ENCODE assay signal across 6 cellular contexts in the genomic region with DNA sequence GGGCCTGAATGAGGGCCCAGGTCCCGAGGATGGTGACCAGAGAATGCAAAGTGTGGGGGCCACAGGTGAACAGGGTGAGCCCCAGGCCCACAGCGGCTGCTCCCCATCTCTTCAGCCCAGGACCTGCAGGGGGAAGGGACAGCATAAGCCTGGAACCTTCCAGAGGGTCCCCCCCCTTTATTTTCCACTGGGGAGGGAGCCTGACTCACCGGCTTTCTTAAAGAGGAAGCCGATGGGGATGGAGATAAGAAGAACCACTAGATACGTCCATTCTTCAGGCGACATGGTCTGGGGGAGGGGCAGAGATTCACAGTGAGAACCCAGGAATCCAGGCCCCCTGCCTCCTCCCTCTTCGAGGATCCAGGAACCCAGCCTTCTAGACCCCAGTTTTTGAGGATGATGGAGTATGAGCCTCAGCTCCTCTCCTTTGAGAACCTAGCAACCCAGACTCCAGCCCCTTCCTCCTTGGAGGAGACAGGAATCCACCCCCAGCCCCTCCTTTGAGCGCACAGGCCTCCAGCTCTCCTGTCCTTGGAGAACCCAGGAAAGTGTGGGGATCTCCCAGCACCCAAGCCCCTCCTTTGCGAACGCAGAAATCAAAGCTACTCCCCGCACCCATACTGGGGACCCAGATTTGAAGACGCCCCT. TPM values are rescaled to one million over a fixed set of nuclear protein-coding genes. Genes with fewer than 3 reads are reported as not detected.
A peak's percentile ranks its signal among the peaks of the same experiment; 100 is the strongest.
DNase-seq lines count a peak whose midpoint lies in the region; ATAC-seq and TF ChIP-seq lines count a peak whose summit lies in the region.

No MANE protein-coding gene starts in this region.

- no peaks in the 10 kb centered on the region for H3K27me3 ChIP-seq in Karpas-422 (ENCODE audit: low read length)
- no peaks in the 10 kb centered on the region for H3K27me3 ChIP-seq in kidney epithelial cell (ENCODE audit: control insufficient read depth, insufficient read depth, low read length)
- no peaks in the 10 kb centered on the region for H3K27me3 ChIP-seq in tibial nerve

- no peak overlapping the region for H2AFZ ChIP-seq in Karpas-422 (ENCODE audit: low read length)

- H3K36me3 ChIP-seq in Karpas-422 (ENCODE audit: insufficient read depth, low read length) = peaks cover 9% of the 10 kb centered on the region; the same call in 1 of the 2 replicates
- H3K36me3 ChIP-seq in kidney epithelial cell (ENCODE audit: control insufficient read depth, insufficient read depth, low read length) = peaks cover 2% of the 10 kb centered on the region
- peaks cover 0 to 17% (median 5%) of the 10 kb centered on the region in 3 donors for H3K36me3 ChIP-seq in tibial nerve

- peaks cover 43% of the 10 kb centered on the region for H3K79me2 ChIP-seq in Karpas-422 (ENCODE audit: low read length)

- DNase-seq in Karpas-422 = peak; percentile 73
- DNase-seq in activated T-cell treated with anti-CD3 and anti-CD28 coated beads for 24 hours (ENCODE audit: low read depth) = peak; percentile 51
- no peak for DNase-seq in kidney epithelial cell (ENCODE audit: low read depth)
- DNase-seq in tibial nerve (ENCODE audit: low spot score in 2 of 2) = no peak
- DNase-seq in NCI-H1930 (lab: John Stamatoyannopoulos, UW) = no peak

- WGBS in tibial nerve, 2 donors = 19 to 21% methylated on average over 8 to 12 of the region's 12 CpGs

- no peaks in the 10 kb centered on the region for H4K20me1 ChIP-seq in Karpas-422 (ENCODE audit: insufficient read depth, low read depth, low read length)

- no peak for ATAC-seq in HG03175 (IDR thresholded peaks at IDR 0.05; ENCODE audit: unreplicated experiment)

- TF ChIP-seq POLR2A in tibial nerve (IDR thresholded peaks at IDR 0.05) = no peak

- H3K4me2 ChIP-seq in Karpas-422 (ENCODE audit: low read depth, low read length, poor library complexity, severe bottlenecking) = peak overlapping the region; percentile 90

- peak overlapping the region; percentile 90 for H3K9ac ChIP-seq in Karpas-422 (ENCODE audit: low read length)

- H3K4me1 ChIP-seq in Karpas-422 (ENCODE audit: low read length) (peaks cover 22% of the 10 kb centered on the region), tibial nerve (peaks cover 4 to 27% (median 20%) of the 10 kb centered on the region in 4 donors)

- H3K27ac ChIP-seq in Karpas-422 (ENCODE audit: low read length) = peak overlapping the region; percentile 81
- peak overlapping the region; percentile 94 to 99 (median 97) for H3K27ac ChIP-seq in tibial nerve

- H3K9me2 ChIP-seq in Karpas-422 (replicated peaks; ENCODE audit: insufficient read depth, low read length) = no peaks in the 10 kb centered on the region

- TF ChIP-seq CTCF in kidney epithelial cell (IDR thresholded peaks at IDR 0.05; ENCODE audit: insufficient read depth, low read length, poor library complexity, severe bottlenecking) (no peak), tibial nerve (IDR thresholded peaks at IDR 0.05) (no peak)

- TF ChIP-seq EP300 in tibial nerve (IDR thresholded peaks at IDR 0.05) = peak in 1 of 2 donors; percentile 18

- H3K9me3 ChIP-seq in Karpas-422 (ENCODE audit: low read length) = no peaks in the 10 kb centered on the region
- no peaks in the 10 kb centered on the region for H3K9me3 ChIP-seq in tibial nerve

- H3K4me3 ChIP-seq in Karpas-422 (ENCODE audit: low read length) (peak overlapping the region; percentile 76), kidney epithelial cell (ENCODE audit: low read depth, low read length) (peak overlapping the region; percentile 77), tibial nerve (peak overlapping the region; percentile 68 to 90 (median 86))

RNA-seq across cellular contexts. Expression of gene MBOAT7, which starts 1.0 kb away (rescaled TPM):
- total RNA-seq in Karpas-422 (2014; rRNA removed; shearing (Covaris generic); ENCODE audit: low replicate concordance) = 85.6 and 90.0 TPM in 2 replicates
- total RNA-seq in kidney epithelial cell (107 and 111 TPM in 2 replicates), tibial nerve (10 to 100 TPM; 45.0 to 94.5 (median 50.2) TPM)

RNA-seq across cellular contexts. Expression of gene TSEN34, which starts 2.8 kb away (rescaled TPM):
- total RNA-seq in Karpas-422 (2014; rRNA removed; shearing (Covaris generic); ENCODE audit: low replicate concordance) = 28.1 and 39.8 TPM in 2 replicates
- total RNA-seq in kidney epithelial cell (108 and 146 TPM in 2 replicates), tibial nerve (10 to 100 TPM; 37.3 to 70.8 (median 49.6) TPM)

RNA-seq across cellular contexts. Expression of gene RPS9, which starts 12.3 kb away (rescaled TPM):
- total RNA-seq in Karpas-422 (2014; rRNA removed; shearing (Covaris generic); ENCODE audit: low replicate concordance) = 3,304 and 6,295 TPM in 2 replicates
- total RNA-seq in kidney epithelial cell (2,500 and 2,976 TPM in 2 replicates), tibial nerve (1,000 to 10,000 TPM; 1,361 to 2,045 (median 1,633) TPM)

RNA-seq across cellular contexts. Expression of gene TMC4, which starts 15.4 kb away (rescaled TPM):
- total RNA-seq in Karpas-422 (2014; rRNA removed; shearing (Covaris generic); ENCODE audit: low replicate concordance) = 6.2 TPM in 1 of 2 replicates, not detected in the other
- 22.0 and 33.9 TPM in 2 replicates for total RNA-seq in kidney epithelial cell
- 1 to 10 TPM in 2 of 4 donors, under 1 TPM in 1, not detected in 1; 0.22 to 8.8 (median 4.4) TPM for total RNA-seq in tibial nerve

RNA-seq across cellular contexts. Expression of gene LENG1, which starts 28.8 kb away (rescaled TPM):
- total RNA-seq in Karpas-422 (2014; rRNA removed; shearing (Covaris generic); ENCODE audit: low replicate concordance) = 1.6 and 14.0 TPM in 2 replicates
- 7.5 and 11.9 TPM in 2 replicates for total RNA-seq in kidney epithelial cell
- total RNA-seq in tibial nerve = 10 to 100 TPM in 2 of 4 donors, 1 to 10 TPM in 2; 7.4 to 12.9 (median 10.4) TPM

Comparison
In these comparisons a context has a peak if more than half of its experiments do, and no peak if none do; other contexts are left out.
1. DNase-seq: peak in Karpas-422 (single experiment) and activated T-cell treated with anti-CD3 and anti-CD28 coated beads for 24 hours (single experiment); none in kidney epithelial cell (single experiment), tibial nerve (0 of 2) and NCI-H1930 (0 of 2).
2. Peak in every context shown above with its lines, with median percentiles within 50 percentile points of each other: H3K4me3 ChIP-seq.